Comparison of ENCODE assay signal across 1 cellular context in genomic region chrX:48511561-48511960, GRCh38.
A peak's percentile ranks its signal among the peaks of the same experiment; 100 is the strongest.
TF ChIP-seq lines count a peak whose summit lies in the region.

No MANE protein-coding gene starts in this region.

TF ChIP-seq in HepG2, 621 proteins besides CTCF, POLR2A, EP300 and RAD21:
- TF ChIP-seq KMT2A (CRISPR knock-in tag; IDR thresholded peaks at IDR 0.05) (no peak), STAG1 (CRISPR knock-in tag; IDR thresholded peaks at IDR 0.05) (peak; percentile 54), SMC3 (IDR thresholded peaks at IDR 0.05; ENCODE audit: low read length) (peak; percentile 61), ZNF891 (CRISPR knock-in tag; IDR thresholded peaks at IDR 0.05) (no peak)
